1 cellular context compared by ENCODE assay signal in the genomic region with DNA sequence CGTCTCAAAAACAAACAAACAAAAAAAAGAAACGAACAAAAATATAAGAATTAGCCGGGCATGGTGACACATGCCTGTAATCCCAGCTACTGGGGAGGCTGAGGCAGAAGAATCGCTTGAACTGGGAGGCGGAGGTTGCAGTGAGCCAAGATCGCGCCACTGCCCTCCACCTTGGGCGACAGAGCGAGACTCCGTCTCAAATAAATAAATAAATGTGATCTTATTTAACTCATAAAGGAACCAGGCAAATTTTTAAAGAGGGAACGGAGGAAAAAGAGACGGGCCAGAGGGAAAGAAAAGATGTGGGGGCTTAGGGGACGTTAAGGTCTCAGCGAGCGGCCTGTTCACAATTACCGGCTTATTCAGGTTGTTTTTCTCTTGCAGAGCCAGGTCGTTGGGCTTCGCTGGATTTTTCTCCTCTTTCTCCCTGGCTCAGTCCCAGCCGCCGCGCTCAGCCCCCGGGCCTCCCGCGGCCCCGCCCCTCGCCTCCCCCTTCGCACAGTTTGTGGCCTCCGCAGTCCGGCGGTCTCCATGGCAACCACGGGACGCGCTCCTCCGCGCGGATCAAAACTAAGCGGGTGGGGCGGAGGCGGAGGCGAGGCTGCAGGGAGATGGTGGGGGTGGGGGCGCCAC.
TF ChIP-seq lines count a peak whose summit lies in the region.

No MANE protein-coding gene starts in this region.

TF ChIP-seq in HepG2, 621 proteins besides CTCF, POLR2A, EP300 and RAD21 (continued from another document and continues in another):
- TF ChIP-seq, protein P1, sequence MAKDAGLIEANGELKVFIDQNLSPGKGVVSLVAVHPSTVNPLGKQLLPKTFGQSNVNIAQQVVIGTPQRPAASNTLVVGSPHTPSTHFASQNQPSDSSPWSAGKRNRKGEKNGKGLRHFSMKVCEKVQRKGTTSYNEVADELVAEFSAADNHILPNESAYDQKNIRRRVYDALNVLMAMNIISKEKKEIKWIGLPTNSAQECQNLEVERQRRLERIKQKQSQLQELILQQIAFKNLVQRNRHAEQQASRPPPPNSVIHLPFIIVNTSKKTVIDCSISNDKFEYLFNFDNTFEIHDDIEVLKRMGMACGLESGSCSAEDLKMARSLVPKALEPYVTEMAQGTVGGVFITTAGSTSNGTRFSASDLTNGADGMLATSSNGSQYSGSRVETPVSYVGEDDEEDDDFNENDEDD (CRISPR knock-in tag; IDR thresholded peaks at IDR 0.05; ENCODE audit: borderline replicate concordance): no peak
- no peak for TF ChIP-seq ZNF543 (CRISPR knock-in tag; IDR thresholded peaks at IDR 0.05)
- TF ChIP-seq NFE2L2 (IDR thresholded peaks at IDR 0.05; ENCODE audit: low read length): no peak
- TF ChIP-seq, protein P2, sequence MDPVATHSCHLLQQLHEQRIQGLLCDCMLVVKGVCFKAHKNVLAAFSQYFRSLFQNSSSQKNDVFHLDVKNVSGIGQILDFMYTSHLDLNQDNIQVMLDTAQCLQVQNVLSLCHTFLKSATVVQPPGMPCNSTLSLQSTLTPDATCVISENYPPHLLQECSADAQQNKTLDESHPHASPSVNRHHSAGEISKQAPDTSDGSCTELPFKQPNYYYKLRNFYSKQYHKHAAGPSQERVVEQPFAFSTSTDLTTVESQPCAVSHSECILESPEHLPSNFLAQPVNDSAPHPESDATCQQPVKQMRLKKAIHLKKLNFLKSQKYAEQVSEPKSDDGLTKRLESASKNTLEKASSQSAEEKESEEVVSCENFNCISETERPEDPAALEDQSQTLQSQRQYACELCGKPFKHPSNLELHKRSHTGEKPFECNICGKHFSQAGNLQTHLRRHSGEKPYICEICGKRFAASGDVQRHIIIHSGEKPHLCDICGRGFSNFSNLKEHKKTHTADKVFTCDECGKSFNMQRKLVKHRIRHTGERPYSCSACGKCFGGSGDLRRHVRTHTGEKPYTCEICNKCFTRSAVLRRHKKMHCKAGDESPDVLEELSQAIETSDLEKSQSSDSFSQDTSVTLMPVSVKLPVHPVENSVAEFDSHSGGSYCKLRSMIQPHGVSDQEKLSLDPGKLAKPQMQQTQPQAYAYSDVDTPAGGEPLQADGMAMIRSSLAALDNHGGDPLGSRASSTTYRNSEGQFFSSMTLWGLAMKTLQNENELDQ (CRISPR knock-in tag; IDR thresholded peaks at IDR 0.05; ENCODE audit: borderline replicate concordance): no peak
- TF ChIP-seq SKI (IDR thresholded peaks at IDR 0.05; ENCODE audit: partially characterized antibody): peak; percentile 28
- peak; percentile 72 for TF ChIP-seq MAZ (IDR thresholded peaks at IDR 0.05; ENCODE audit: borderline replicate concordance, low read depth, low read length)
- TF ChIP-seq MAZ (CRISPR knock-in tag; IDR thresholded peaks at IDR 0.05; ENCODE audit: low read depth): peak; percentile 63
- TF ChIP-seq ZNF749 (CRISPR knock-in tag; IDR thresholded peaks at IDR 0.05; ENCODE audit: borderline replicate concordance): no peak
- no peak for TF ChIP-seq ZNF652 (CRISPR knock-in tag; IDR thresholded peaks at IDR 0.05; ENCODE audit: borderline replicate concordance, low read depth)
- TF ChIP-seq NR1H2 (CRISPR knock-in tag; IDR thresholded peaks at IDR 0.05; ENCODE audit: borderline replicate concordance, low read depth): no peak
- 0 out of 2 replicates have a peak, but pooled peaks have one; percentile 28 for TF ChIP-seq PHF8 (CRISPR knock-in tag; IDR thresholded peaks at IDR 0.05)
- no peak for TF ChIP-seq ZNF550 (CRISPR knock-in tag; IDR thresholded peaks at IDR 0.05; ENCODE audit: borderline replicate concordance)
- TF ChIP-seq, protein P3, sequence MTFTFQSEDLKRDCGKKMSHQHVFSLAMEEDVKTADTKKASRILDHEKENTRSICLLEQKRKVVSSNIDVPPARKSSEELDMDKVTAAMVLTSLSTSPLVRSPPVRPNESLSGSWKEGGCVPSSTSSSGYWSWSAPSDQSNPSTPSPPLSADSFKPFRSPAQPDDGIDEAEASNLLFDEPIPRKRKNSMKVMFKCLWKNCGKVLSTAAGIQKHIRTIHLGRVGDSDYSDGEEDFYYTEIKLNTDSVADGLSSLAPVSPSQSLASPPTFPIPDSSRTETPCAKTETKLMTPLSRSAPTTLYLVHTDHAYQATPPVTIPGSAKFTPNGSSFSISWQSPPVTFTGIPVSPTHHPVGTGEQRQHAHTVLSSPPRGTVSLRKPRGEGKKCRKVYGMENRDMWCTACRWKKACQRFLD (CRISPR knock-in tag; IDR thresholded peaks at IDR 0.05; ENCODE audit: borderline replicate concordance): no peak
- TF ChIP-seq ZNF790 (CRISPR knock-in tag; IDR thresholded peaks at IDR 0.05; ENCODE audit: borderline replicate concordance): no peak
- TF ChIP-seq, protein P4, sequence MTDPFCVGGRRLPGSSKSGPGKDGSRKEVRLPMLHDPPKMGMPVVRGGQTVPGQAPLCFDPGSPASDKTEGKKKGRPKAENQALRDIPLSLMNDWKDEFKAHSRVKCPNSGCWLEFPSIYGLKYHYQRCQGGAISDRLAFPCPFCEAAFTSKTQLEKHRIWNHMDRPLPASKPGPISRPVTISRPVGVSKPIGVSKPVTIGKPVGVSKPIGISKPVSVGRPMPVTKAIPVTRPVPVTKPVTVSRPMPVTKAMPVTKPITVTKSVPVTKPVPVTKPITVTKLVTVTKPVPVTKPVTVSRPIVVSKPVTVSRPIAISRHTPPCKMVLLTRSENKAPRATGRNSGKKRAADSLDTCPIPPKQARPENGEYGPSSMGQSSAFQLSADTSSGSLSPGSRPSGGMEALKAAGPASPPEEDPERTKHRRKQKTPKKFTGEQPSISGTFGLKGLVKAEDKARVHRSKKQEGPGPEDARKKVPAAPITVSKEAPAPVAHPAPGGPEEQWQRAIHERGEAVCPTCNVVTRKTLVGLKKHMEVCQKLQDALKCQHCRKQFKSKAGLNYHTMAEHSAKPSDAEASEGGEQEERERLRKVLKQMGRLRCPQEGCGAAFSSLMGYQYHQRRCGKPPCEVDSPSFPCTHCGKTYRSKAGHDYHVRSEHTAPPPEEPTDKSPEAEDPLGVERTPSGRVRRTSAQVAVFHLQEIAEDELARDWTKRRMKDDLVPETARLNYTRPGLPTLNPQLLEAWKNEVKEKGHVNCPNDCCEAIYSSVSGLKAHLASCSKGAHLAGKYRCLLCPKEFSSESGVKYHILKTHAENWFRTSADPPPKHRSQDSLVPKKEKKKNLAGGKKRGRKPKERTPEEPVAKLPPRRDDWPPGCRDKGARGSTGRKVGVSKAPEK (CRISPR knock-in tag; IDR thresholded peaks at IDR 0.05; ENCODE audit: borderline replicate concordance): no peak
- TF ChIP-seq, protein P5, sequence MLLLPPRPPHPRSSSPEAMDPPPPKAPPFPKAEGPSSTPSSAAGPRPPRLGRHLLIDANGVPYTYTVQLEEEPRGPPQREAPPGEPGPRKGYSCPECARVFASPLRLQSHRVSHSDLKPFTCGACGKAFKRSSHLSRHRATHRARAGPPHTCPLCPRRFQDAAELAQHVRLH (CRISPR knock-in tag; IDR thresholded peaks at IDR 0.05; ENCODE audit: borderline replicate concordance, low read depth): 0 out of 2 replicates have a peak, but pooled peaks have one; percentile 22
- peak; percentile 97 for TF ChIP-seq ZSCAN22 (CRISPR knock-in tag; IDR thresholded peaks at IDR 0.05)
- TF ChIP-seq, protein P6, sequence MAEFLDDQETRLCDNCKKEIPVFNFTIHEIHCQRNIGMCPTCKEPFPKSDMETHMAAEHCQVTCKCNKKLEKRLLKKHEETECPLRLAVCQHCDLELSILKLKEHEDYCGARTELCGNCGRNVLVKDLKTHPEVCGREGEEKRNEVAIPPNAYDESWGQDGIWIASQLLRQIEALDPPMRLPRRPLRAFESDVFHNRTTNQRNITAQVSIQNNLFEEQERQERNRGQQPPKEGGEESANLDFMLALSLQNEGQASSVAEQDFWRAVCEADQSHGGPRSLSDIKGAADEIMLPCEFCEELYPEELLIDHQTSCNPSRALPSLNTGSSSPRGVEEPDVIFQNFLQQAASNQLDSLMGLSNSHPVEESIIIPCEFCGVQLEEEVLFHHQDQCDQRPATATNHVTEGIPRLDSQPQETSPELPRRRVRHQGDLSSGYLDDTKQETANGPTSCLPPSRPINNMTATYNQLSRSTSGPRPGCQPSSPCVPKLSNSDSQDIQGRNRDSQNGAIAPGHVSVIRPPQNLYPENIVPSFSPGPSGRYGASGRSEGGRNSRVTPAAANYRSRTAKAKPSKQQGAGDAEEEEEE (CRISPR knock-in tag; IDR thresholded peaks at IDR 0.05; ENCODE audit: borderline replicate concordance): no peak
- TF ChIP-seq TBX3 (IDR thresholded peaks at IDR 0.05; ENCODE audit: borderline replicate concordance): no peak
- peak; percentile 24; the same call in 1 of the 2 replicates for TF ChIP-seq SOX5 (CRISPR knock-in tag; IDR thresholded peaks at IDR 0.05; ENCODE audit: borderline replicate concordance)
- TF ChIP-seq, protein P7, sequence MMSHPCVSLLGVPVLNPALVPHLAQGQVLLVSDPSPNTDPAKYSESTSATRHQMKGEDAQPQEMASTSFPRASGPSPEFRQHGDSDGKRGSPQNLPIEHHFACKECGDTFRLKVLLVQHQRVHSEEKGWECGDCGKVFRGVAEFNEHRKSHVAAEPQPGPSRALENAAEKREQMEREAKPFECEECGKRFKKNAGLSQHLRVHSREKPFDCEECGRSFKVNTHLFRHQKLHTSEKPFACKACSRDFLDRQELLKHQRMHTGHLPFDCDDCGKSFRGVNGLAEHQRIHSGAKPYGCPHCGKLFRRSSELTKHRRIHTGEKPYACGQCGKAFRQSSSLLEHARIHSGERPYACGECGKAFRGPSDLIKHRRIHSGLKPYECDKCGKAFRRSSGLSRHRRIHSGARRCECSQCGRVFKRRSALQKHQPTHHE (CRISPR knock-in tag; IDR thresholded peaks at IDR 0.05; ENCODE audit: borderline replicate concordance): no peak
- TF ChIP-seq GFI1 (CRISPR knock-in tag; IDR thresholded peaks at IDR 0.05; ENCODE audit: borderline replicate concordance): no peak
- no peak for TF ChIP-seq JDP2 (CRISPR knock-in tag; IDR thresholded peaks at IDR 0.05; ENCODE audit: borderline replicate concordance)
- no peak for TF ChIP-seq ZBTB3 (CRISPR knock-in tag; IDR thresholded peaks at IDR 0.05; ENCODE audit: borderline replicate concordance, low read depth)
- TF ChIP-seq NAIF1 (CRISPR knock-in tag; IDR thresholded peaks at IDR 0.05; ENCODE audit: borderline replicate concordance): peak; percentile 99
- no peak for TF ChIP-seq STAG1 (CRISPR knock-in tag; IDR thresholded peaks at IDR 0.05)
- TF ChIP-seq RFX5 (IDR thresholded peaks at IDR 0.05; ENCODE audit: low read depth, low read length): no peak
- TF ChIP-seq, protein P8, sequence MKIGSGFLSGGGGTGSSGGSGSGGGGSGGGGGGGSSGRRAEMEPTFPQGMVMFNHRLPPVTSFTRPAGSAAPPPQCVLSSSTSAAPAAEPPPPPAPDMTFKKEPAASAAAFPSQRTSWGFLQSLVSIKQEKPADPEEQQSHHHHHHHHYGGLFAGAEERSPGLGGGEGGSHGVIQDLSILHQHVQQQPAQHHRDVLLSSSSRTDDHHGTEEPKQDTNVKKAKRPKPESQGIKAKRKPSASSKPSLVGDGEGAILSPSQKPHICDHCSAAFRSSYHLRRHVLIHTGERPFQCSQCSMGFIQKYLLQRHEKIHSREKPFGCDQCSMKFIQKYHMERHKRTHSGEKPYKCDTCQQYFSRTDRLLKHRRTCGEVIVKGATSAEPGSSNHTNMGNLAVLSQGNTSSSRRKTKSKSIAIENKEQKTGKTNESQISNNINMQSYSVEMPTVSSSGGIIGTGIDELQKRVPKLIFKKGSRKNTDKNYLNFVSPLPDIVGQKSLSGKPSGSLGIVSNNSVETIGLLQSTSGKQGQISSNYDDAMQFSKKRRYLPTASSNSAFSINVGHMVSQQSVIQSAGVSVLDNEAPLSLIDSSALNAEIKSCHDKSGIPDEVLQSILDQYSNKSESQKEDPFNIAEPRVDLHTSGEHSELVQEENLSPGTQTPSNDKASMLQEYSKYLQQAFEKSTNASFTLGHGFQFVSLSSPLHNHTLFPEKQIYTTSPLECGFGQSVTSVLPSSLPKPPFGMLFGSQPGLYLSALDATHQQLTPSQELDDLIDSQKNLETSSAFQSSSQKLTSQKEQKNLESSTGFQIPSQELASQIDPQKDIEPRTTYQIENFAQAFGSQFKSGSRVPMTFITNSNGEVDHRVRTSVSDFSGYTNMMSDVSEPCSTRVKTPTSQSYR (CRISPR knock-in tag; IDR thresholded peaks at IDR 0.05; ENCODE audit: borderline replicate concordance): 0 out of 2 replicates have a peak, but pooled peaks have one; percentile 23
- TF ChIP-seq, protein P9, sequence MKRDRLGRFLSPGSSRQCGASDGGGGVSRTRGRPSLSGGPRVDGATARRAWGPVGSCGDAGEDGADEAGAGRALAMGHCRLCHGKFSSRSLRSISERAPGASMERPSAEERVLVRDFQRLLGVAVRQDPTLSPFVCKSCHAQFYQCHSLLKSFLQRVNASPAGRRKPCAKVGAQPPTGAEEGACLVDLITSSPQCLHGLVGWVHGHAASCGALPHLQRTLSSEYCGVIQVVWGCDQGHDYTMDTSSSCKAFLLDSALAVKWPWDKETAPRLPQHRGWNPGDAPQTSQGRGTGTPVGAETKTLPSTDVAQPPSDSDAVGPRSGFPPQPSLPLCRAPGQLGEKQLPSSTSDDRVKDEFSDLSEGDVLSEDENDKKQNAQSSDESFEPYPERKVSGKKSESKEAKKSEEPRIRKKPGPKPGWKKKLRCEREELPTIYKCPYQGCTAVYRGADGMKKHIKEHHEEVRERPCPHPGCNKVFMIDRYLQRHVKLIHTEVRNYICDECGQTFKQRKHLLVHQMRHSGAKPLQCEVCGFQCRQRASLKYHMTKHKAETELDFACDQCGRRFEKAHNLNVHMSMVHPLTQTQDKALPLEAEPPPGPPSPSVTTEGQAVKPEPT (CRISPR knock-in tag; IDR thresholded peaks at IDR 0.05; ENCODE audit: low read depth): no peak
- no peak for TF ChIP-seq ZMYM3 (CRISPR knock-in tag; IDR thresholded peaks at IDR 0.05)
- no peak for TF ChIP-seq ZNF256 (CRISPR knock-in tag; conservative IDR thresholded peaks at IDR 0.05)
- 0 out of 2 replicates have a peak, but pooled peaks have one; percentile 11 for TF ChIP-seq FOXA3 (CRISPR knock-in tag; IDR thresholded peaks at IDR 0.05)
